In the genomic region with DNA sequence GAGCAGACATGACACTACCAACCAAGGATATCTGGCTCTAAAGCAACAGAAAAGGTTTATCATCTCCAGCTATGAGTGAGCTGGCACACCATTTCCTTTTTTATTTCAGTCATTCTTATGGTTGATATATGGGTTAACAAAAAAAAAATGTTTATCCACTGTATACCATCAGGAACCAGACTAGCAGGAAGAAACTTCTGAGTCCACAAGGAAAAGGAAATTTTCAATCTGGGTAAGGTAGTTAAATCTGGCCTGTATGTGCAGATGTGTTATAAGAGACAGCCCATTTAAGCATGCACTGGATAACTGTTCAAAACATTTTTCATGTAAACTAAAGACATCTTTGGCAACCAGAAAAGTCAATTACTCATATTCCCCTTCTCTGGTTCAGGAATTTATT, we compare ENCODE assay signal across 16 cellular contexts.
"Had no signal": no experiment of that assay in that cellular context is flagged by ENCODE, and none has a peak within 500 bp of the region (broad histone marks: within the 10 kb centered on the region; RNA-seq: fewer than 3 reads in every experiment).

No MANE protein-coding gene starts in this region.

- H3K4me3 ChIP-seq: heart left ventricle, pancreas, skin epidermis, thyroid gland, uterus had no signal

- H3K4me3 Mint-ChIP-seq: activated naive CD4-positive, alpha-beta T cell treated with anti-CD3 and anti-CD28 coated beads, Interleukin-2, amount 50 U/mL, for 24 hours; brain; dendritic cell treated with granulocyte-macrophage colony-stimulating factor and Interleukin-4, amounts not matched to agents 40 ng/mL and 50 ng/mL, for 4 days; effector memory CD8-positive, alpha-beta T cell; neural crest cell had no signal

- H3K27ac Mint-ChIP-seq: activated naive CD4-positive, alpha-beta T cell treated with anti-CD3 and anti-CD28 coated beads, Interleukin-2, amount 50 U/mL, for 24 hours; brain; dendritic cell treated with granulocyte-macrophage colony-stimulating factor and Interleukin-4, amounts not matched to agents 40 ng/mL and 50 ng/mL, for 4 days; effector memory CD8-positive, alpha-beta T cell had no signal

- H3K27me3 ChIP-seq: heart left ventricle, pancreas, thyroid gland, uterus had no signal

- H3K9me3 Mint-ChIP-seq: activated naive CD4-positive, alpha-beta T cell treated with anti-CD3 and anti-CD28 coated beads, Interleukin-2, amount 50 U/mL, for 24 hours; dendritic cell treated with granulocyte-macrophage colony-stimulating factor and Interleukin-4, amounts not matched to agents 40 ng/mL and 50 ng/mL, for 4 days; effector memory CD8-positive, alpha-beta T cell had no signal

- H3K27me3 Mint-ChIP-seq: activated naive CD4-positive, alpha-beta T cell treated with anti-CD3 and anti-CD28 coated beads, Interleukin-2, amount 50 U/mL, for 24 hours; brain; dendritic cell treated with granulocyte-macrophage colony-stimulating factor and Interleukin-4, amounts not matched to agents 40 ng/mL and 50 ng/mL, for 4 days; effector memory CD8-positive, alpha-beta T cell had no signal

- DNase-seq: activated CD4-positive, alpha-beta T cell treated with anti-CD3 and anti-CD28 coated beads for 4 hours; activated CD8-positive, alpha-beta memory T cell treated with anti-CD3 and anti-CD28 coated beads for 24 hours; activated T-cell treated with anti-CD3 and anti-CD28 coated beads for 4 hours; effector memory CD8-positive, alpha-beta T cell; erythroblast; heart left ventricle; left ventricle myocardium superior; pancreas; retina; thyroid gland; uterus had no signal

- ATAC-seq: effector memory CD8-positive, alpha-beta T cell; heart left ventricle; left ventricle myocardium superior; pancreas had no signal

- H3K36me3 ChIP-seq: heart left ventricle, pancreas, thyroid gland, uterus had no signal

- H3K4me1 ChIP-seq: uterus had no signal

- H3K27ac ChIP-seq: heart left ventricle, pancreas, skin epidermis, thyroid gland, uterus had no signal
